Comparison of ENCODE assay signal across 8 cellular contexts in the genomic region with DNA sequence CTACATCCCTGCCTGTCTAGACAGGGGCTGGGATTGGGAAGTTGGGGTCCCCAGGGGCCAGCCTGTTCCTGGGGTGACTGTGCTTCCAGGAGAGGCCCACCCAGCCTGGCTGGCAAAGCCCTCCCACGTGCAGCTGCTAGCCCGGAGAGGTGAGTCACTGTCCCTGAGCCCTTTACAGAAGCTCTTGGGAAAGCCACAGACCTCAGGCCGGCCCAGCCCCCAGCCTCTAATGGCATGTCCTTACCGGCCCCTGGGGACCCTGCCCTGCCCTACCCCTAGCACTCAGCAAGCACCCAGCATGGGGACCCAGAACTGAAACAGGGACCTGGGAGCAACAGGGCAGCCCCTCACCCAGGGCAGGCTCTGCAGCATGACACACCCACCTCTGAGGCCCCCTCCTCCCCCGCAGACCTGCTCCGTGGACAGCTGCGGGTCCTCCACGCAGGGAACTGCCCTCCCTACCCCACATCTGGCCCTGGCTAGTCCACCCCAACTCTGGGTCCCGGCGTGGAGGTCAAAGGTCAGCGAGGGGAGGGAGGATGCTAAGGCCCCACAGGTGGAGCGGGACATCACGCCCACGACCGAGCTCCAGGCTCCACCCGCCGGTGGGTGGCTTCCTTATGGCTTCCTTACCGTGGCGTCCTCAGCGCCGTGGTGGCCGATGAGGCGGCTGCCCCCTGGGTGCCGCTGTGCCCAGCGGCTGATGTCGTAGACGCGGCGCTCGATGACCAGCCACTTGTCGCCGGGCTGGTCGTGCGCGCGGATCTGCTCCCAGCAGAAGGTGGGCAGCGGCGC. TPM values are rescaled to one million over a fixed set of nuclear protein-coding genes. Genes with fewer than 3 reads are reported as not detected.
A peak's percentile ranks its signal among the peaks of the same experiment; 100 is the strongest.
DNase-seq lines count a peak whose midpoint lies in the region; ATAC-seq and TF ChIP-seq lines count a peak whose summit lies in the region.

No MANE protein-coding gene starts in this region.

- no peaks in the 10 kb centered on the region for H3K9me3 ChIP-seq in osteoblast (ENCODE audit: low read depth, low read length)

- peaks cover 27% of the 10 kb centered on the region for H3K4me1 ChIP-seq in osteoblast (ENCODE audit: insufficient read depth, low read length)

- H3K79me2 ChIP-seq in osteoblast (ENCODE audit: insufficient read depth, low read length): peaks cover 44% of the 10 kb centered on the region

- peak overlapping the region; percentile 90 for H3K4me3 ChIP-seq in osteoblast (ENCODE audit: insufficient read depth, low read length)

- intact Hi-C loops in head of caudate nucleus (cut with DNase I): loop anchor here (5.0 kb wide), 1 partner anchor 88 kb away; no protein-coding TSS in a partner anchor

- no peak for TF ChIP-seq CTCF in osteoblast (IDR thresholded peaks at IDR 0.05; ENCODE audit: extremely low read depth, low read depth, low read length)

- H3K4me2 ChIP-seq in osteoblast (ENCODE audit: insufficient read depth, low read length): peak overlapping the region; percentile 89

- peak overlapping the region; percentile 71 for H3K27ac ChIP-seq in osteoblast (ENCODE audit: low read depth, low read length)

- peaks cover 18% of the 10 kb centered on the region for H4K20me1 ChIP-seq in osteoblast (ENCODE audit: insufficient read depth, low read length)

- H3K27me3 ChIP-seq in osteoblast (ENCODE audit: insufficient read depth, low read length): no peaks in the 10 kb centered on the region

- DNase-seq in NCI-H345 (lab: John Stamatoyannopoulos, UW) (peak; percentile 35), NCI-H345 treated with DMSO at 0.1 percent for 48 hours (lab: John Stamatoyannopoulos, UW; ENCODE audit: unreplicated experiment) (no peak), NOMO-1 treated with DMSO at 0.1 percent for 48 hours (lab: John Stamatoyannopoulos, UW; ENCODE audit: unreplicated experiment) (peak; percentile 33), head of caudate nucleus (peak in 29 of 42 donors; percentile 27 to 67 (median 44)), osteoblast (ENCODE audit: insufficient read length, low spot score, missing footprints) (peak; percentile 98)
- DNase-seq in activated naive CD4-positive, alpha-beta T cell treated with anti-CD3 and anti-CD28 coated beads, Interleukin-2, amount 50 U/mL, for 16 hours: peak; percentile 35

- peaks cover 14% of the 10 kb centered on the region for H3K36me3 ChIP-seq in osteoblast (ENCODE audit: insufficient read depth, low read length)

- peak; percentile 14 for ATAC-seq in HG02840 (IDR thresholded peaks at IDR 0.05; ENCODE audit: low FRiP score, unreplicated experiment)
- ATAC-seq in HG03469 (IDR thresholded peaks at IDR 0.05; ENCODE audit: unreplicated experiment): no peak

- H2AFZ ChIP-seq in osteoblast (ENCODE audit: low read length): peak overlapping the region; percentile 72

RNA-seq across cellular contexts. Expression of a gene that starts 0.6 kb away (rescaled TPM):
- total RNA-seq in osteoblast: 127 and 144 TPM in 2 replicates

RNA-seq across cellular contexts. Expression of a gene that starts 26.6 kb away (rescaled TPM):
- 15.9 and 20.3 TPM in 2 replicates for total RNA-seq in osteoblast

RNA-seq across cellular contexts. Expression of a gene that starts 59.4 kb away (rescaled TPM):
- total RNA-seq in osteoblast: 5.6 and 8.0 TPM in 2 replicates
